10 cellular contexts compared by ENCODE assay signal in genomic region chr18:63980027-63980426, GRCh38. TPM values are rescaled to one million over a fixed set of nuclear protein-coding genes. Genes with fewer than 3 reads are reported as not detected.
DNase-seq lines count a peak whose midpoint lies in the region; ATAC-seq and TF ChIP-seq lines count a peak whose summit lies in the region.
"Had no signal": no experiment of that assay in that cellular context is flagged by ENCODE, and none has a peak within 500 bp of the region (broad histone marks: within the 10 kb centered on the region; RNA-seq: fewer than 3 reads in every experiment).

No MANE protein-coding gene starts in this region.

- H3K18ac ChIP-seq in neuronal stem cell (ENCODE audit: low read length), result no peak overlapping the region

- no peaks in the 10 kb centered on the region for H3K79me1 ChIP-seq in neuronal stem cell (ENCODE audit: low read depth, low read length)

- H2AK5ac ChIP-seq in neuronal stem cell (ENCODE audit: low read depth, low read length), result no peak overlapping the region

- H2BK15ac ChIP-seq in neuronal stem cell (ENCODE audit: low read length), result no peak overlapping the region

- H2BK120ac ChIP-seq in neuronal stem cell (ENCODE audit: low read depth, low read length), result no peak overlapping the region

- CTCF ChIA-PET in activated CD8-positive, alpha-beta memory T cell treated with anti-CD3 and anti-CD28 coated beads, Interleukin-2, amount 10 ng/mL, durations not matched to agents 7 days and 5 days (lab: Charles Lee), result interaction anchor here (0.6 to 1.4 kb wide), 6 partner anchors 12 to 462 kb away, joined by 3 to 9 read pairs (median 4); partner anchors contain the start of gene SERPINB2

- no peak overlapping the region for H3K4me2 ChIP-seq in neuronal stem cell (ENCODE audit: insufficient read depth, low read length, poor library complexity, severe bottlenecking)

- no peak for DNase-seq in activated CD8-positive, alpha-beta memory T cell treated with anti-CD3 and anti-CD28 coated beads, Interleukin-2, amount 10 ng/mL, durations not matched to agents 7 days and 5 days
- no peak for DNase-seq in activated CD8-positive, alpha-beta memory T cell treated with anti-CD3 and anti-CD28 coated beads for 24 hours
- DNase-seq in coronary artery (ENCODE audit: low spot score) (no peak), neuronal stem cell (ENCODE audit: low spot score) (no peak), upper lobe of right lung (no peak), HuH-7.5 (ENCODE audit: low spot score) (no peak), head of caudate nucleus (no peak)
- DNase-seq in natural killer cell treated with Interleukin-12 subunit alpha and Interleukin-12 subunit beta and Interleukin-15 and Interleukin-18, amount 100 ng/mL, for 72 hours (ENCODE audit: low spot score), result no peak

- no CpG with 5 or more reads among the region's 7 CpGs for WGBS in neuronal stem cell (ENCODE audit: extremely low coverage in 2 of 2, insufficient read length in 2 of 2, insufficient replicate concordance in 1 of 2), 2 donors

- peak overlapping the region; percentile 60 for H2AFZ ChIP-seq in neuronal stem cell (ENCODE audit: low read length)

- H4K91ac ChIP-seq in neuronal stem cell (ENCODE audit: low read depth, low read length, poor library complexity), result no peak overlapping the region

- peaks cover 0 to 4% of the 10 kb centered on the region in 2 donors for H3K36me3 ChIP-seq in neuronal stem cell (replicated peaks in 1 of 2; ENCODE audit: control insufficient read depth in 2 of 2, insufficient read depth in 2 of 2, low read length in 2 of 2)
- H3K36me3 ChIP-seq in upper lobe of right lung, result peaks cover 40% of the 10 kb centered on the region

- H3K23ac ChIP-seq in neuronal stem cell (ENCODE audit: low read depth, low read length, poor library complexity), result no peak overlapping the region

- H3K27ac ChIP-seq in coronary artery (peak overlapping the region; percentile 12 to 67), neuronal stem cell (replicated peaks; ENCODE audit: low read length) (no peak overlapping the region), upper lobe of right lung (peak overlapping the region; percentile 62)

- no peaks in the 10 kb centered on the region for H3K27me3 Mint-ChIP-seq in activated CD8-positive, alpha-beta memory T cell treated with anti-CD3 and anti-CD28 coated beads, Interleukin-2, amount 10 ng/mL, durations not matched to agents 7 days and 5 days
- no peaks in the 10 kb centered on the region for H3K27me3 Mint-ChIP-seq in natural killer cell treated with Interleukin-12 subunit alpha and Interleukin-12 subunit beta and Interleukin-15 and Interleukin-18, amount 100 ng/mL, for 72 hours

- H3K14ac ChIP-seq in neuronal stem cell (ENCODE audit: low read length), result no peak overlapping the region

- no peak overlapping the region for H3K27ac Mint-ChIP-seq in activated CD8-positive, alpha-beta memory T cell treated with anti-CD3 and anti-CD28 coated beads, Interleukin-2, amount 10 ng/mL, durations not matched to agents 7 days and 5 days
- H3K27ac Mint-ChIP-seq in natural killer cell treated with Interleukin-12 subunit alpha and Interleukin-12 subunit beta and Interleukin-15 and Interleukin-18, amount 100 ng/mL, for 72 hours, result no peak overlapping the region

- H3K4ac ChIP-seq in neuronal stem cell (ENCODE audit: low read length), result no peak overlapping the region

- peak overlapping the region; percentile 47 for H3K4me3 Mint-ChIP-seq in activated CD8-positive, alpha-beta memory T cell treated with anti-CD3 and anti-CD28 coated beads, Interleukin-2, amount 10 ng/mL, durations not matched to agents 7 days and 5 days
- no peak overlapping the region for H3K4me3 Mint-ChIP-seq in natural killer cell treated with Interleukin-12 subunit alpha and Interleukin-12 subunit beta and Interleukin-15 and Interleukin-18, amount 100 ng/mL, for 72 hours

- H3K4me1 Mint-ChIP-seq in activated CD8-positive, alpha-beta memory T cell treated with anti-CD3 and anti-CD28 coated beads, Interleukin-2, amount 10 ng/mL, durations not matched to agents 7 days and 5 days, result peaks cover 23% of the 10 kb centered on the region
- peaks cover 21 to 27% of the 10 kb centered on the region in 2 donors for H3K4me1 Mint-ChIP-seq in natural killer cell treated with Interleukin-12 subunit alpha and Interleukin-12 subunit beta and Interleukin-15 and Interleukin-18, amount 100 ng/mL, for 72 hours (ENCODE audit: low read depth in 2 of 2)

- no peaks in the 10 kb centered on the region for H3K9me3 Mint-ChIP-seq in activated CD8-positive, alpha-beta memory T cell treated with anti-CD3 and anti-CD28 coated beads, Interleukin-2, amount 10 ng/mL, durations not matched to agents 7 days and 5 days (ENCODE audit: low read depth)
- no peaks in the 10 kb centered on the region for H3K9me3 Mint-ChIP-seq in natural killer cell treated with Interleukin-12 subunit alpha and Interleukin-12 subunit beta and Interleukin-15 and Interleukin-18, amount 100 ng/mL, for 72 hours

- no peak for TF ChIP-seq CTCF in coronary artery (IDR thresholded peaks at IDR 0.05)
- no peak for TF ChIP-seq CTCF in upper lobe of right lung (IDR thresholded peaks at IDR 0.05)

- no peak overlapping the region for H4K8ac ChIP-seq in neuronal stem cell (ENCODE audit: low read depth, low read length)

- peak overlapping the region; percentile 58 for H3K4me3 ChIP-seq in coronary artery
- no peak overlapping the region for H3K4me3 ChIP-seq in neuronal stem cell (ENCODE audit: low read length in 2 of 2)
- peak overlapping the region; percentile 21 for H3K4me3 ChIP-seq in upper lobe of right lung
- H3K4me3 ChIP-seq: GM12878 had no signal

- H3K4me1 ChIP-seq in neuronal stem cell (ENCODE audit: control insufficient read depth in 2 of 2, insufficient read depth in 1 of 2, low read depth in 1 of 2, low read length in 2 of 2) (no peaks in the 10 kb centered on the region), upper lobe of right lung (no peaks in the 10 kb centered on the region)

- H3K27me3 ChIP-seq in neuronal stem cell (ENCODE audit: control insufficient read depth in 3 of 3, insufficient read depth in 3 of 3, low read depth in 1 of 3, low read length in 3 of 3), result no peaks in the 10 kb centered on the region
- no peaks in the 10 kb centered on the region for H3K27me3 ChIP-seq in upper lobe of right lung

- no peak overlapping the region for H3K9ac ChIP-seq in neuronal stem cell (ENCODE audit: low read depth, low read length, poor library complexity)

- peaks cover 0 to 2% of the 10 kb centered on the region in 2 donors for H3K9me3 ChIP-seq in neuronal stem cell (replicated peaks in 1 of 2; ENCODE audit: control insufficient read depth in 2 of 2, insufficient read depth in 1 of 2, low read depth in 1 of 2, low read length in 2 of 2)
- no peaks in the 10 kb centered on the region for H3K9me3 ChIP-seq in upper lobe of right lung

- H3K36me3 Mint-ChIP-seq in activated CD8-positive, alpha-beta memory T cell treated with anti-CD3 and anti-CD28 coated beads, Interleukin-2, amount 10 ng/mL, durations not matched to agents 7 days and 5 days, result no peaks in the 10 kb centered on the region
- H3K36me3 Mint-ChIP-seq in natural killer cell treated with Interleukin-12 subunit alpha and Interleukin-12 subunit beta and Interleukin-15 and Interleukin-18, amount 100 ng/mL, for 72 hours, result peaks cover 6% of the 10 kb centered on the region

- intact Hi-C loops in upper lobe of right lung (cut with DNase I) (no loop called here), head of caudate nucleus (cut with DNase I) (no loop called here)

- H2BK12ac ChIP-seq in neuronal stem cell (ENCODE audit: low read length), result no peak overlapping the region

- no peak overlapping the region for H2BK5ac ChIP-seq in neuronal stem cell (ENCODE audit: low read length)

- no peak for ATAC-seq in activated CD8-positive, alpha-beta memory T cell treated with anti-CD3 and anti-CD28 coated beads, Interleukin-2, amount 10 ng/mL, durations not matched to agents 7 days and 5 days
- ATAC-seq in upper lobe of right lung, result no peak
- ATAC-seq in natural killer cell treated with Interleukin-12 subunit alpha and Interleukin-12 subunit beta and Interleukin-15 and Interleukin-18, amount 100 ng/mL, for 72 hours, result no peak

RNA-seq across cellular contexts. Expression of gene SERPINB8, which starts 10.1 kb away (rescaled TPM):
- total RNA-seq in activated CD8-positive, alpha-beta memory T cell treated with anti-CD3 and anti-CD28 coated beads, Interleukin-2, amount 10 ng/mL, durations not matched to agents 7 days and 5 days, result 1 to 10 TPM; 2.9 to 7.2 TPM
- polyA plus RNA-seq in neuronal stem cell (2013, experiment 1 of 2), result 0.35 TPM
- 0.44 TPM for polyA plus RNA-seq in neuronal stem cell (2013, experiment 2 of 2)
- 24.6 TPM for total RNA-seq in upper lobe of right lung
- 10 to 100 TPM; 15.9 to 86.0 TPM for total RNA-seq in natural killer cell treated with Interleukin-12 subunit alpha and Interleukin-12 subunit beta and Interleukin-15 and Interleukin-18, amount 100 ng/mL, for 72 hours

RNA-seq across cellular contexts. Expression of gene HMSD, which starts 30.9 kb away (rescaled TPM):
- 1 to 10 TPM; 1.6 to 5.5 TPM for total RNA-seq in activated CD8-positive, alpha-beta memory T cell treated with anti-CD3 and anti-CD28 coated beads, Interleukin-2, amount 10 ng/mL, durations not matched to agents 7 days and 5 days
- polyA plus RNA-seq in neuronal stem cell (2013, experiment 1 of 2), result 15.0 TPM
- 11.1 TPM for polyA plus RNA-seq in neuronal stem cell (2013, experiment 2 of 2)
- total RNA-seq in upper lobe of right lung, result 2.1 TPM
- total RNA-seq in natural killer cell treated with Interleukin-12 subunit alpha and Interleukin-12 subunit beta and Interleukin-15 and Interleukin-18, amount 100 ng/mL, for 72 hours, result 10 to 100 TPM; 10.3 to 55.4 TPM
- total RNA-seq: renal cortical epithelial cell had no signal

Comparison
In these comparisons a context has a peak if more than half of its experiments do, and no peak if none do; other contexts are left out.
1. H3K4me3 ChIP-seq: peak in coronary artery (single experiment) and upper lobe of right lung (single experiment); none in neuronal stem cell (0 of 2).